24 cellular contexts compared by ENCODE assay signal in the genomic region with DNA sequence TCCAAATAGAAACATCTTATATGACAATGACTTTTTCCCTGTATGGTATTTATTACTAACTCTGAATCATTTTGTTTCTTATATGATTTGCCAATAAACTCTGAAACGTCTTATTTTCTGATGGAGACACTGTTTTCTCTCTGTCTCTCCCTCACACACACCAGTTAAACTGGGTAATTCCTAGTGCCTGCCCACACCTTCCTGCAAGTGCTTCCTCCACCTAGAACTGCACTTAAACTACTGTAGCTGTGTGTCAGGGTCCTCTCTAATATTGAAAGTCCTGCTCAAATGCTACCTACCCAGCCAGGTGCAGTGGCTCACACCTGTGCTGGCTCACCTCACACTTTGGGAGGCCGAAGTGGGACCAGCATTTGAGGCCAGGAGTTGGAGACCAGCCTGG.
"Had no signal": no experiment of that assay in that cellular context is flagged by ENCODE, and none has a peak within 500 bp of the region (broad histone marks: within the 10 kb centered on the region; RNA-seq: fewer than 3 reads in every experiment).

No MANE protein-coding gene starts in this region.

- H3K27ac Mint-ChIP-seq: natural killer cell; nephron; neural progenitor cell; progenitor cell of endocrine pancreas; stimulated activated effector memory CD8-positive, alpha-beta T cell treated with anti-CD3 and anti-CD28 coated beads, Interleukin-12 subunit alpha, Interleukin-12 subunit beta, amount 100 ng/mL, for 72 hours; stimulated activated naive CD8-positive, alpha-beta T cell treated with anti-CD3 and anti-CD28 coated beads, Interleukin-15, Interleukin-2, amounts not matched to agents 100 ng/mL and 50 ng/mL, for 24 hours; type B pancreatic cell had no signal

- H3K36me3 Mint-ChIP-seq: natural killer cell; neural progenitor cell; stimulated activated effector memory CD8-positive, alpha-beta T cell treated with anti-CD3 and anti-CD28 coated beads, Interleukin-12 subunit alpha, Interleukin-12 subunit beta, amount 100 ng/mL, for 72 hours; stimulated activated naive B cell treated with anti-CD40 and anti-IgM and Interleukin-4, amounts not matched to agents 10 μg/mL and 1 μg/mL and 100 μg/mL, for 72 hours; type B pancreatic cell had no signal

- H3K4me3 Mint-ChIP-seq: natural killer cell; nephron; neural progenitor cell; stimulated activated effector memory CD8-positive, alpha-beta T cell treated with anti-CD3 and anti-CD28 coated beads, Interleukin-12 subunit alpha, Interleukin-12 subunit beta, amount 100 ng/mL, for 72 hours; stimulated activated naive B cell treated with anti-CD40 and anti-IgM and Interleukin-4, amounts not matched to agents 10 μg/mL and 1 μg/mL and 100 μg/mL, for 72 hours; stimulated activated naive CD8-positive, alpha-beta T cell treated with anti-CD3 and anti-CD28 coated beads, Interleukin-15, Interleukin-2, amounts not matched to agents 100 ng/mL and 50 ng/mL, for 24 hours; type B pancreatic cell had no signal

- ATAC-seq: natural killer cell; psoas muscle; right cardiac atrium; right lobe of liver; stimulated activated effector memory CD8-positive, alpha-beta T cell treated with anti-CD3 and anti-CD28 coated beads, Interleukin-12 subunit alpha, Interleukin-12 subunit beta, amount 100 ng/mL, for 72 hours; stimulated activated naive B cell treated with anti-CD40 and anti-IgM and Interleukin-4, amounts not matched to agents 10 μg/mL and 1 μg/mL and 100 μg/mL, for 72 hours; upper lobe of right lung had no signal

- H3K9me3 Mint-ChIP-seq: natural killer cell; stimulated activated effector memory CD8-positive, alpha-beta T cell treated with anti-CD3 and anti-CD28 coated beads, Interleukin-12 subunit alpha, Interleukin-12 subunit beta, amount 100 ng/mL, for 72 hours; stimulated activated naive B cell treated with anti-CD40 and anti-IgM and Interleukin-4, amounts not matched to agents 10 μg/mL and 1 μg/mL and 100 μg/mL, for 72 hours; stimulated activated naive CD8-positive, alpha-beta T cell treated with anti-CD3 and anti-CD28 coated beads, Interleukin-15, Interleukin-2, amounts not matched to agents 100 ng/mL and 50 ng/mL, for 24 hours had no signal

- DNase-seq: natural killer cell; occipital lobe; ovary; posterior cingulate gyrus; psoas muscle; right cardiac atrium; right lobe of liver; sigmoid colon; small intestine; stimulated activated CD4-positive, alpha-beta T cell treated with anti-CD3 and anti-CD28 coated beads, Interleukin-15, amount 100 ng/mL, for 24 hours; stimulated activated CD4-positive, alpha-beta T cell treated with anti-CD3 and anti-CD28 coated beads, Interleukin-2, amount 100 ng/mL, for 24 hours; stimulated activated CD4-positive, alpha-beta T cell treated with anti-CD3 and anti-CD28 coated beads, Interleukin-2, amount 100 ng/mL, for 48 hours; stimulated activated CD4-positive, alpha-beta T cell treated with anti-CD3 and anti-CD28 coated beads, Interleukin-4, amount 100 ng/mL, for 24 hours; stimulated activated naive B cell treated with anti-CD40 and anti-IgM and Interleukin-4, amounts not matched to agents 10 μg/mL and 1 μg/mL and 100 μg/mL, for 72 hours; stimulated activated naive CD4-positive, alpha-beta T cell treated with Interleukin-2 at 50 U/mL for 16 hours; stomach; upper lobe of right lung; uterus had no signal

- H3K27me3 Mint-ChIP-seq: progenitor cell of endocrine pancreas had no signal

- H3K4me1 Mint-ChIP-seq: natural killer cell; nephron; neural progenitor cell; stimulated activated effector memory CD8-positive, alpha-beta T cell treated with anti-CD3 and anti-CD28 coated beads, Interleukin-12 subunit alpha, Interleukin-12 subunit beta, amount 100 ng/mL, for 72 hours; stimulated activated naive B cell treated with anti-CD40 and anti-IgM and Interleukin-4, amounts not matched to agents 10 μg/mL and 1 μg/mL and 100 μg/mL, for 72 hours had no signal
